In the genomic region with DNA sequence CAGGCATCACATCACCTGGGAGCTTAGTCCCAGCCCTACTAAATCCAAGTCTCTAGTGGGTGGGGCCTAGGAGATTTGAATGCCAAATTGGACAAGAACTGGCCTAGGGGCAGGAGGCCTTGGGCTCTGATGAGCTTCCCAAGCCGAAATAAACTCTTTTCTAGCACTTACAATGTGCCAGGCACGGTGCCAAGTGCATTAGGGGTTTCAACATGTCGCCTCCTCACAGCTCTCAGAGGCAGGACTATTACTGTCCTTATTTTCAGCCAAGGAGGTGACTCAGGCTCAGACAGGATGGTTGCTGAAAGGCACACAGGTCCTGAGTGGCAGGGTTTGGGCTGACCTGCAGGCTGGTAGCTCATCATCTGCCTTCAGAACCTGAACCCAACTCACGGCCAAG, we compare ENCODE assay signal across 12 cellular contexts. TPM values are rescaled to one million over a fixed set of nuclear protein-coding genes. Genes with fewer than 3 reads are reported as not detected.
A peak's percentile ranks its signal among the peaks of the same experiment; 100 is the strongest.
DNase-seq lines count a peak whose midpoint lies in the region; ATAC-seq and TF ChIP-seq lines count a peak whose summit lies in the region.
"Had no signal": no experiment of that assay in that cellular context is flagged by ENCODE, and none has a peak within 500 bp of the region (broad histone marks: within the 10 kb centered on the region; RNA-seq: fewer than 3 reads in every experiment).

No MANE protein-coding gene starts in this region.

- CTCF ChIA-PET in RWPE1 (lab: Yijun Ruan, JAX), result interaction anchor here (0.6 kb wide), 1 partner anchor 21 kb away, joined by 3 read pairs; no protein-coding TSS in a partner anchor

- DNase-seq in EL, result peak; percentile 50
- no peak for DNase-seq in RWPE1 (ENCODE audit: low spot score)
- DNase-seq in fibroblast of peridontal ligament (ENCODE audit: extremely low read depth), result peak; percentile 66
- peak; percentile 53 for DNase-seq in renal cortical epithelial cell (ENCODE audit: low read depth)
- no peak for DNase-seq in iPS-NIHi7 (ENCODE audit: extremely low spot score)
- no peak for DNase-seq in activated gamma-delta T cell (lab: John Stamatoyannopoulos, UW)
- DNase-seq: activated T-cell treated with anti-CD3 and anti-CD28 coated beads, Interleukin-2, amount 50 U/mL, for 48 hours; CD4-positive, alpha-beta memory T cell; glutamatergic neuron; SHP77 had no signal

- peak overlapping the region; percentile 100 for H3K27ac ChIP-seq in RWPE1

- POLR2A ChIA-PET in RWPE1 (lab: Yijun Ruan, JAX; ENCODE audit: low non-redundant PET), result no interaction called here

- ATAC-seq in GM21619 (IDR thresholded peaks at IDR 0.05; ENCODE audit: unreplicated experiment), result no peak
- no peak for ATAC-seq in GM18511 (IDR thresholded peaks at IDR 0.05; ENCODE audit: unreplicated experiment)

- TF ChIP-seq CTCF in RWPE1 (conservative IDR thresholded peaks at IDR 0.05; ENCODE audit: low read depth), result no peak

RNA-seq across cellular contexts. Expression of a gene that starts 9.2 kb away (rescaled TPM):
- not detected in 2 replicates for total RNA-seq in renal cortical epithelial cell
- total RNA-seq: CD4-positive, alpha-beta memory T cell had no signal

RNA-seq across cellular contexts. Expression of a gene that starts 26.4 kb away (rescaled TPM):
- not detected in 2 replicates for total RNA-seq in renal cortical epithelial cell
- total RNA-seq: CD4-positive, alpha-beta memory T cell had no signal

Comparison
In these comparisons a context has a peak if more than half of its experiments do, and no peak if none do; other contexts are left out.
1. DNase-seq: peak in EL (single experiment), fibroblast of peridontal ligament (single experiment) and renal cortical epithelial cell (single experiment); none in RWPE1 (single experiment), iPS-NIHi7 (single experiment) and activated gamma-delta T cell (single experiment).